ENCODE assay signal across 1 cellular context in genomic region chr12:123104809-123105208, GRCh38.
TF ChIP-seq lines count a peak whose summit lies in the region.

No MANE protein-coding gene starts in this region.

TF ChIP-seq in H1, 55 proteins besides CTCF, POLR2A, EP300 and RAD21:
- TF ChIP-seq E2F6 (IDR thresholded peaks at IDR 0.05) = no peak
- TF ChIP-seq SAP30 (IDR thresholded peaks at IDR 0.05; ENCODE audit: insufficient read depth, insufficient replicate concordance, low read length) = no peak
- no peak for TF ChIP-seq USF2 (IDR thresholded peaks at IDR 0.05; ENCODE audit: low read length)
- no peak for TF ChIP-seq RNF2 (IDR thresholded peaks at IDR 0.05; ENCODE audit: borderline replicate concordance, low read depth, low read length, missing control alignments, poor library complexity, severe bottlenecking)
- TF ChIP-seq MAFK (IDR thresholded peaks at IDR 0.05; ENCODE audit: low read depth, low read length) = no peak
- no peak for TF ChIP-seq EGR1 (IDR thresholded peaks at IDR 0.05; ENCODE audit: borderline replicate concordance, low read depth, low read length)
- no peak for TF ChIP-seq CHD1 (IDR thresholded peaks at IDR 0.05; ENCODE audit: low read depth, low read length)
- TF ChIP-seq FOSL1 (IDR thresholded peaks at IDR 0.05; ENCODE audit: insufficient read depth, low read depth, low read length) = no peak
